Comparison of ENCODE assay signal across 8 cellular contexts in genomic region chr2:62415019-62415431, GRCh38.
DNase-seq lines count a peak whose midpoint lies in the region; ATAC-seq and TF ChIP-seq lines count a peak whose summit lies in the region.

No MANE protein-coding gene starts in this region.

- H3K36me3 ChIP-seq in esophagus (ENCODE audit: control insufficient read depth in 2 of 2, insufficient read depth in 2 of 2, low read length in 1 of 2) (no peaks in the 10 kb centered on the region), H7 (replicated peaks; ENCODE audit: control insufficient read depth, insufficient read depth, low read length) (no peaks in the 10 kb centered on the region), tibial nerve (no peaks in the 10 kb centered on the region)

- no peaks in the 10 kb centered on the region for H3K27me3 ChIP-seq in esophagus (ENCODE audit: control insufficient read depth in 1 of 2, insufficient read depth in 2 of 2, low read length in 2 of 2)
- H3K27me3 ChIP-seq in H7 (ENCODE audit: control insufficient read depth, insufficient read depth, low read length): no peaks in the 10 kb centered on the region
- no peaks in the 10 kb centered on the region for H3K27me3 ChIP-seq in tibial nerve

- WGBS in esophagus, 2 donors: 72 to 75% methylated on average over 4 of the region's 4 CpGs
- WGBS in tibial nerve, 2 donors: 27 to 39% methylated on average over 4 of the region's 4 CpGs

- TF ChIP-seq CTCF in GM10266 (IDR thresholded peaks at IDR 0.05; ENCODE audit: control insufficient read depth, insufficient read depth, low read depth, missing control alignments): no peak
- no peak for TF ChIP-seq CTCF in tibial nerve (IDR thresholded peaks at IDR 0.05)

- H3K4me1 ChIP-seq in esophagus (ENCODE audit: control insufficient read depth in 2 of 2, insufficient read depth in 2 of 2, low read length in 1 of 2) (peaks cover 0 to 15% of the 10 kb centered on the region in 2 donors), tibial nerve (peaks cover 0 to 30% (median 21%) of the 10 kb centered on the region in 4 donors)

- peak overlapping the region; percentile 73 to 81 for H3K27ac ChIP-seq in esophagus (ENCODE audit: low read depth in 2 of 2, low read length in 1 of 2)
- peak overlapping the region in 2 of 4 donors; percentile 18 to 46 for H3K27ac ChIP-seq in tibial nerve

- peak; percentile 58 for ATAC-seq in GM19467 (IDR thresholded peaks at IDR 0.05; ENCODE audit: unreplicated experiment)
- ATAC-seq in HG03342 (IDR thresholded peaks at IDR 0.05; ENCODE audit: unreplicated experiment): peak; percentile 86

- DNase-seq in GM10266 (ENCODE audit: extremely low spot score) (peak; percentile 57), DMS 273 treated with DMSO at 0.1 percent for 48 hours (lab: John Stamatoyannopoulos, UW) (no peak), NCI-H446 (lab: John Stamatoyannopoulos, UW) (no peak), H7 (no peak), tibial nerve (ENCODE audit: low spot score in 2 of 2) (no peak)

- TF ChIP-seq POLR2A in tibial nerve (IDR thresholded peaks at IDR 0.05): no peak

- no peak for TF ChIP-seq EP300 in tibial nerve (IDR thresholded peaks at IDR 0.05)

- no peak overlapping the region for H3K4me3 ChIP-seq in esophagus (ENCODE audit: low read depth in 1 of 2, low read length in 2 of 2)
- H3K4me3 ChIP-seq in H7 (ENCODE audit: insufficient read depth, low read depth, low read length): no peak overlapping the region
- no peak overlapping the region for H3K4me3 ChIP-seq in tibial nerve

- H3K9me3 ChIP-seq in esophagus (ENCODE audit: control insufficient read depth in 2 of 2, insufficient read depth in 1 of 2, low read depth in 1 of 2, low read length in 1 of 2) (no peaks in the 10 kb centered on the region), tibial nerve (peaks cover 0 to 7% (median 0%) of the 10 kb centered on the region in 4 donors)
